ENCODE assay signal across 19 cellular contexts in the genomic region with DNA sequence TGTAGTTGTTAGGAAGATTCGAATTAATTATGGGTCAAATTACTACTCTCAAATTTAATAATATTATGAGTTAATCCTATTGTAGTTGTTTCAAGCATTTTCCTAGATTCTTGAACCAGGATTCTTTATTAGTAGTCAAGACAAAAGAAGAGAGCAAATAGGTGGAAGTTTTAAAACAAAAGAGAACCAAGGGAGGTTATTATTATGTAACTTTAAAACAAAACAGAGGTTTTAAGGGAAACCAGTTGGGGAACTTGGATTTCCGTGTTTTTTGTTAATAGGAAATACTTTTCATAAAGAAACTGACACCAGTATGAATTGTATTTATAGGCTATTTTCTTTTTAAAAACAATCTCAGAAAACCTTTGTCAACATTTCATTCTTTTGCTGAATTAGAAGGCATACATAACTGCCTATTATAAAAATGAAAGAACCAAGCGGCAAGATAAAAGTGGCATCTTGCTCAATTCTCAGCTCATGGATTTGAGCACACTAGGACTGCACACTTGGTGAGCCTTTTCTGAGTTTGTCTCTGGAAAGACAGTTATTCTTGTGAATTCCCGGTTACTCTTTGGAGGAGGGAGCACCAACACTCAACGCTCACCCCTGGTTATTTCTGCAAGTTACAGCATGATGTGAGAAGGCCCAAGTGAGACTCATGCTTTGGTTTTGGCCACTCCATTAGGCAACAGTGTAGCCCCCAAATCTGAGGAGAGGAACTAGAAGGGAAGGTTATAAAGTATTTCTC.
DNase-seq lines count a peak whose midpoint lies in the region; ATAC-seq and TF ChIP-seq lines count a peak whose summit lies in the region.
"Had no signal": no experiment of that assay in that cellular context is flagged by ENCODE, and none has a peak within 500 bp of the region (broad histone marks: within the 10 kb centered on the region; RNA-seq: fewer than 3 reads in every experiment).

No MANE protein-coding gene starts in this region.

- peak overlapping the region; percentile 85 for H3K27ac ChIP-seq in GM23338 (ENCODE audit: low read depth)
- H3K27ac ChIP-seq in neutrophil: peak overlapping the region; percentile 43
- H3K27ac ChIP-seq in psoas muscle: no peak overlapping the region

- H3K36me3 ChIP-seq in GM23338 (ENCODE audit: insufficient read depth) (no peaks in the 10 kb centered on the region), neutrophil (no peaks in the 10 kb centered on the region), psoas muscle (ENCODE audit: insufficient read depth in 1 of 2, low read depth in 1 of 2) (peaks cover 5 to 70% of the 10 kb centered on the region in 2 donors)

- H3K27me3 ChIP-seq in GM23338 (ENCODE audit: insufficient read depth): no peaks in the 10 kb centered on the region
- H3K27me3 ChIP-seq in neutrophil: no peaks in the 10 kb centered on the region
- H3K27me3 ChIP-seq in psoas muscle (ENCODE audit: insufficient read depth in 3 of 3, low read length in 2 of 3): no peaks in the 10 kb centered on the region

- TF ChIP-seq CTCF in GM23338 (conservative IDR thresholded peaks at IDR 0.05; ENCODE audit: low read depth in 2 of 2) (no peak), WTC11 (IDR thresholded peaks at IDR 0.05) (no peak), epithelial cell of esophagus (IDR thresholded peaks at IDR 0.05; ENCODE audit: insufficient read depth, low read depth, low read length, missing control alignments) (no peak), neutrophil (IDR thresholded peaks at IDR 0.05) (no peak), psoas muscle (IDR thresholded peaks at IDR 0.05) (no peak)

- H3F3A ChIP-seq in GM23338 (replicated peaks; ENCODE audit: low read depth): no peaks in the 10 kb centered on the region

- DNase-seq in GM23338 (ENCODE audit: low spot score): peak; percentile 63
- DNase-seq in WTC11 (ENCODE audit: low spot score): no peak
- peak; percentile 9 for DNase-seq in epithelial cell of esophagus (ENCODE audit: low read depth)
- no peak for DNase-seq in stimulated activated naive CD4-positive, alpha-beta T cell treated with Interleukin-2 at 50 U/mL for 16 hours (lab: John Stamatoyannopoulos, UW)
- DNase-seq in psoas muscle: no peak
- DNase-seq in NOMO-1 (lab: John Stamatoyannopoulos, UW; ENCODE audit: unreplicated experiment in 2 of 2): no peak
- DNase-seq: Calu3; CD4-positive, alpha-beta memory T cell; DMS53; Kasumi-1; MM.1S; NCI-H1105 treated with DMSO at 0.1 percent for 48 hours; NCI-H187; NCI-H446 treated with DMSO at 0.1 percent for 48 hours; NK-92 treated with Interleukin-12 subunit alpha and Interleukin-12 subunit beta, amount 100 ng/mL, for 24 hours; OCI-M1; SIG-M5 had no signal

- ATAC-seq in GM23338 (peak; percentile 66), WTC11 (peak; percentile 57), psoas muscle (no peak)

- 67 to 84% (median 81%) methylated on average over 5 of the region's 5 CpGs for WGBS in psoas muscle, 3 donors

- peak overlapping the region; percentile 94 for H3K27ac Mint-ChIP-seq in GM23338
- peak overlapping the region; percentile 83 for H3K27ac Mint-ChIP-seq in WTC11
- H3K27ac Mint-ChIP-seq: B cell; CD4-positive, alpha-beta memory T cell had no signal

- H3K27me3 Mint-ChIP-seq in GM23338 (ENCODE audit: insufficient read depth, low read depth, poor library complexity) (peaks cover 5% of the 10 kb centered on the region), WTC11 (ENCODE audit: low read depth) (no peaks in the 10 kb centered on the region)
- H3K27me3 Mint-ChIP-seq: B cell; CD4-positive, alpha-beta memory T cell had no signal

- POLR2A ChIA-PET in WTC11 (lab: Charles Lee): interaction anchor here (0.7 kb wide), 1 partner anchor 10 kb away, joined by 3 read pairs; no protein-coding TSS in a partner anchor

- peak overlapping the region; percentile 33; the same call in 2 of the 3 replicates for H3K4me3 Mint-ChIP-seq in GM23338
- no peak overlapping the region for H3K4me3 Mint-ChIP-seq in WTC11
- H3K4me3 Mint-ChIP-seq: B cell; CD4-positive, alpha-beta memory T cell had no signal

- H3K9me3 Mint-ChIP-seq in GM23338 (no peaks in the 10 kb centered on the region), WTC11 (no peaks in the 10 kb centered on the region)
- H3K9me3 Mint-ChIP-seq: CD4-positive, alpha-beta memory T cell had no signal

- H2AFZ ChIP-seq in GM23338: no peak overlapping the region

- H3K79me2 ChIP-seq in GM23338 (replicated peaks; ENCODE audit: insufficient read depth): no peaks in the 10 kb centered on the region

- H3K4me1 ChIP-seq in GM23338 (ENCODE audit: insufficient read depth): peaks cover 64% of the 10 kb centered on the region
- peaks cover 14 to 25% of the 10 kb centered on the region in 2 experiments for H3K4me1 ChIP-seq in neutrophil (ENCODE audit: control insufficient read depth in 1 of 2, insufficient read depth in 1 of 2, low read depth in 1 of 2, low read length in 1 of 2)
- H3K4me1 ChIP-seq in psoas muscle: no peaks in the 10 kb centered on the region

- H3K4me3 ChIP-seq in GM23338 (peak overlapping the region; percentile 17; the same call in 1 of the 2 replicates), epithelial cell of esophagus (ENCODE audit: low read length) (no peak overlapping the region), neutrophil (ENCODE audit: low read depth in 1 of 2, low read length in 1 of 2) (no peak overlapping the region), psoas muscle (no peak overlapping the region)

- intact Hi-C loops in psoas muscle (cut with DNase I): no loop called here

- CTCF ChIA-PET in WTC11 (lab: Charles Lee): interaction anchor here (1.1 to 1.8 kb wide), 3 partner anchors 13 to 151 kb away, joined by 3 to 6 read pairs (median 4); no protein-coding TSS in a partner anchor

- no peaks in the 10 kb centered on the region for H3K9me3 ChIP-seq in neutrophil
- H3K9me3 ChIP-seq in psoas muscle: no peaks in the 10 kb centered on the region

- H3K4me2 ChIP-seq in GM23338: peak overlapping the region; percentile 31

- no peaks in the 10 kb centered on the region for H3K9me2 ChIP-seq in GM23338 (ENCODE audit: insufficient read depth)

- H3K36me3 Mint-ChIP-seq in GM23338 (ENCODE audit: low read depth) (peaks cover 4% of the 10 kb centered on the region), WTC11 (no peaks in the 10 kb centered on the region)

- H3K4me1 Mint-ChIP-seq in GM23338: peaks cover 67% of the 10 kb centered on the region
- peaks cover 69% of the 10 kb centered on the region for H3K4me1 Mint-ChIP-seq in WTC11

- H4K20me1 ChIP-seq in GM23338 (replicated peaks; ENCODE audit: insufficient read depth): no peaks in the 10 kb centered on the region

TF ChIP-seq in GM23338, 12 proteins besides CTCF, POLR2A, EP300 and RAD21 (continues in another document):
- no peak for TF ChIP-seq ETS1 (IDR thresholded peaks at IDR 0.05)

TF ChIP-seq in WTC11, 78 proteins besides CTCF, POLR2A, EP300 and RAD21 (continues in another document):
- TF ChIP-seq ZNF219 (CRISPR knock-in tag; IDR thresholded peaks at IDR 0.05; ENCODE audit: borderline replicate concordance): no peak
- TF ChIP-seq E2F5 (CRISPR knock-in tag; IDR thresholded peaks at IDR 0.05): no peak
- no peak for TF ChIP-seq GTF2I (CRISPR knock-in tag; conservative IDR thresholded peaks at IDR 0.05)
- TF ChIP-seq ZNF425 (CRISPR knock-in tag; conservative IDR thresholded peaks at IDR 0.05): no peak
- TF ChIP-seq, protein P1, sequence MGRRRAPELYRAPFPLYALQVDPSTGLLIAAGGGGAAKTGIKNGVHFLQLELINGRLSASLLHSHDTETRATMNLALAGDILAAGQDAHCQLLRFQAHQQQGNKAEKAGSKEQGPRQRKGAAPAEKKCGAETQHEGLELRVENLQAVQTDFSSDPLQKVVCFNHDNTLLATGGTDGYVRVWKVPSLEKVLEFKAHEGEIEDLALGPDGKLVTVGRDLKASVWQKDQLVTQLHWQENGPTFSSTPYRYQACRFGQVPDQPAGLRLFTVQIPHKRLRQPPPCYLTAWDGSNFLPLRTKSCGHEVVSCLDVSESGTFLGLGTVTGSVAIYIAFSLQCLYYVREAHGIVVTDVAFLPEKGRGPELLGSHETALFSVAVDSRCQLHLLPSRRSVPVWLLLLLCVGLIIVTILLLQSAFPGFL (CRISPR knock-in tag; IDR thresholded peaks at IDR 0.05; ENCODE audit: borderline replicate concordance): no peak
- no peak for TF ChIP-seq FOXP1 (CRISPR knock-in tag; IDR thresholded peaks at IDR 0.05; ENCODE audit: borderline replicate concordance)
- TF ChIP-seq SP1 (CRISPR knock-in tag; conservative IDR thresholded peaks at IDR 0.05): no peak
- no peak for TF ChIP-seq ETV6 (CRISPR knock-in tag; IDR thresholded peaks at IDR 0.05)
- TF ChIP-seq USF1 (CRISPR knock-in tag; IDR thresholded peaks at IDR 0.05): no peak

Comparison
In these comparisons a context has a peak if more than half of its experiments do, and no peak if none do; other contexts are left out.
1. ATAC-seq: peak in GM23338 (single experiment) and WTC11 (single experiment); none in psoas muscle (0 of 4).
2. DNase-seq: peak in GM23338 (single experiment) and epithelial cell of esophagus (single experiment); none in WTC11 (single experiment), stimulated activated naive CD4-positive, alpha-beta T cell treated with Interleukin-2 at 50 U/mL for 16 hours (single experiment), psoas muscle (0 of 2) and NOMO-1 (0 of 2).